In genomic region chr12:100857418-100857817, GRCh38 we compare ENCODE assay signal across 19 cellular contexts.
"Had no signal": no experiment of that assay in that cellular context is flagged by ENCODE, and none has a peak within 500 bp of the region (broad histone marks: within the 10 kb centered on the region; RNA-seq: fewer than 3 reads in every experiment).

No MANE protein-coding gene starts in this region.

- H3K27ac ChIP-seq: brain microvascular endothelial cell, cardiac muscle cell, SK-N-MC, VCaP had no signal

- H3K27me3 ChIP-seq: brain microvascular endothelial cell, cardiac muscle cell had no signal

- H3K36me3 ChIP-seq: brain microvascular endothelial cell, cardiac muscle cell had no signal

- H3K4me3 ChIP-seq: cardiac muscle cell, SK-N-MC had no signal

- DNase-seq: activated CD4-positive, alpha-beta T cell treated with anti-CD3 and anti-CD28 coated beads for 36 hours; activated CD4-positive, alpha-beta T cell treated with anti-CD3 and anti-CD28 coated beads, Interleukin-2, amount 50 U/mL, for 1 hour; activated CD8-positive, alpha-beta memory T cell treated with anti-CD3 and anti-CD28 coated beads, Interleukin-2, amount 50 U/mL, for 4 hours; activated CD8-positive, alpha-beta T cell treated with anti-CD3 and anti-CD28 coated beads for 36 hours; activated gamma-delta T cell treated with Interleukin-2 at 50 U/mL for 16 hours; activated naive CD4-positive, alpha-beta T cell treated with anti-CD3 and anti-CD28 coated beads, Interleukin-2, amount 10 ng/mL, durations not matched to agents 7 days and 5 days; activated naive CD8-positive, alpha-beta T cell treated with anti-CD3 and anti-CD28 coated beads for 36 hours; activated T-cell treated with anti-CD3 and anti-CD28 coated beads, Interleukin-2, amount 50 U/mL, for 72 hours; brain microvascular endothelial cell; KG1; NCI-H1092; NCI-H1930; NCI-H2107; NCI-H748 treated with DMSO at 0.1 percent for 48 hours; SIG-M5; T-helper 1 cell had no signal

- ATAC-seq: activated CD4-positive, alpha-beta T cell treated with anti-CD3 and anti-CD28 coated beads for 36 hours; activated CD8-positive, alpha-beta T cell treated with anti-CD3 and anti-CD28 coated beads for 36 hours; activated T-cell treated with anti-CD3 and anti-CD28 coated beads, Interleukin-2, amount 50 U/mL, for 72 hours had no signal
